In genomic region chr11:32792111-32792947, GRCh38 we compare ENCODE assay signal across 11 cellular contexts. TPM values are rescaled to one million over a fixed set of nuclear protein-coding genes. Genes with fewer than 3 reads are reported as not detected.
DNase-seq lines count a peak whose midpoint lies in the region; ATAC-seq lines count a peak whose summit lies in the region.
"Had no signal": no experiment of that assay in that cellular context is flagged by ENCODE, and none has a peak within 500 bp of the region (broad histone marks: within the 10 kb centered on the region; RNA-seq: fewer than 3 reads in every experiment).

No MANE protein-coding gene starts in this region.

- peaks cover 6% of the 10 kb centered on the region for H3K4me1 Mint-ChIP-seq in activated T-helper 1 cell treated with anti-CD3 and anti-CD28 coated beads, Interleukin-12 subunit alpha, Interleukin-12 subunit beta, Interleukin-2, Interleukin-4 antibody, amounts not matched to agents 30 ng/mL and 10 ng/mL and 1 ng/mL, durations not matched to agents 14 hours and 24 hours and 36 hours (ENCODE audit: low read depth)

- peak; percentile 2 for DNase-seq in dermis blood vessel endothelial cell
- DNase-seq in sciatic nerve (ENCODE audit: low spot score): no peak
- DNase-seq in activated T-helper 1 cell treated with anti-CD3 and anti-CD28 coated beads, Interleukin-12 subunit alpha, Interleukin-12 subunit beta, Interleukin-2, Interleukin-4 antibody, amounts not matched to agents 30 ng/mL and 10 ng/mL and 1 ng/mL, durations not matched to agents 14 hours and 24 hours and 36 hours (ENCODE audit: low spot score): no peak
- DNase-seq in occipital lobe (lab: John Stamatoyannopoulos, UW): no peak
- no peak for DNase-seq in activated naive CD4-positive, alpha-beta T cell treated with Interleukin-2 at 50 U/mL for 16 hours
- no peak for DNase-seq in stimulated activated CD4-positive, alpha-beta T cell treated with anti-CD3 and anti-CD28 coated beads, Interleukin-4, amount 100 ng/mL, for 1 hour
- DNase-seq: NCI-H1436 treated with DMSO at 0.1 percent for 48 hours had no signal

- peaks cover 21% of the 10 kb centered on the region for H3K27me3 Mint-ChIP-seq in activated T-helper 1 cell treated with anti-CD3 and anti-CD28 coated beads, Interleukin-12 subunit alpha, Interleukin-12 subunit beta, Interleukin-2, Interleukin-4 antibody, amounts not matched to agents 30 ng/mL and 10 ng/mL and 1 ng/mL, durations not matched to agents 14 hours and 24 hours and 36 hours (ENCODE audit: insufficient read depth)

- H3K4me3 Mint-ChIP-seq in activated T-helper 1 cell treated with anti-CD3 and anti-CD28 coated beads, Interleukin-12 subunit alpha, Interleukin-12 subunit beta, Interleukin-2, Interleukin-4 antibody, amounts not matched to agents 30 ng/mL and 10 ng/mL and 1 ng/mL, durations not matched to agents 14 hours and 24 hours and 36 hours: no peak overlapping the region

- no peaks in the 10 kb centered on the region for H3K9me3 Mint-ChIP-seq in activated T-helper 1 cell treated with anti-CD3 and anti-CD28 coated beads, Interleukin-12 subunit alpha, Interleukin-12 subunit beta, Interleukin-2, Interleukin-4 antibody, amounts not matched to agents 30 ng/mL and 10 ng/mL and 1 ng/mL, durations not matched to agents 14 hours and 24 hours and 36 hours

- intact Hi-C loops in sciatic nerve (cut with DNase I): no loop called here
- intact Hi-C loops in activated T-helper 1 cell treated with anti-CD3 and anti-CD28 coated beads, Interleukin-12 subunit alpha, Interleukin-12 subunit beta, Interleukin-2, Interleukin-4 antibody, amounts not matched to agents 30 ng/mL and 10 ng/mL and 1 ng/mL, durations not matched to agents 14 hours and 24 hours and 36 hours (cut with micrococcal nuclease): loop anchor here (2.0 to 5.0 kb wide), 2 partner anchors 44 to 350 kb away; no protein-coding TSS in a partner anchor

- H3K36me3 Mint-ChIP-seq in activated T-helper 1 cell treated with anti-CD3 and anti-CD28 coated beads, Interleukin-12 subunit alpha, Interleukin-12 subunit beta, Interleukin-2, Interleukin-4 antibody, amounts not matched to agents 30 ng/mL and 10 ng/mL and 1 ng/mL, durations not matched to agents 14 hours and 24 hours and 36 hours (ENCODE audit: low read depth): no peaks in the 10 kb centered on the region

- ATAC-seq in GM19043 (IDR thresholded peaks at IDR 0.05; ENCODE audit: low read depth, unreplicated experiment): peak; percentile 15
- peak; percentile 26 for ATAC-seq in HG03354 (IDR thresholded peaks at IDR 0.05; ENCODE audit: poor library complexity, severe bottlenecking, unreplicated experiment)
- peak; percentile 13 for ATAC-seq in sciatic nerve

- H3K27ac Mint-ChIP-seq in activated T-helper 1 cell treated with anti-CD3 and anti-CD28 coated beads, Interleukin-12 subunit alpha, Interleukin-12 subunit beta, Interleukin-2, Interleukin-4 antibody, amounts not matched to agents 30 ng/mL and 10 ng/mL and 1 ng/mL, durations not matched to agents 14 hours and 24 hours and 36 hours: no peak overlapping the region

RNA-seq across cellular contexts. Expression of gene CCDC73, which starts 2.1 kb away (rescaled TPM):
- total RNA-seq in dermis blood vessel endothelial cell: 0.09 TPM in 1 of 2 replicates, not detected in the other
- not detected for total RNA-seq in sciatic nerve
- total RNA-seq in activated T-helper 1 cell treated with anti-CD3 and anti-CD28 coated beads, Interleukin-12 subunit alpha, Interleukin-12 subunit beta, Interleukin-2, Interleukin-4 antibody, amounts not matched to agents 30 ng/mL and 10 ng/mL and 1 ng/mL, durations not matched to agents 14 hours and 24 hours and 36 hours: 0.05 TPM in 1 of 2 replicates, not detected in the other
- total RNA-seq in occipital lobe: not detected
- total RNA-seq: lower leg skin, SK-MEL-5 had no signal

RNA-seq across cellular contexts. Expression of gene PRRG4, which starts 37.4 kb away (rescaled TPM):
- total RNA-seq in dermis blood vessel endothelial cell (1.2 and 1.3 TPM in 2 replicates), sciatic nerve (22.9 TPM), occipital lobe (0.16 TPM)
- 0.83 and 0.91 TPM in 2 replicates for total RNA-seq in activated T-helper 1 cell treated with anti-CD3 and anti-CD28 coated beads, Interleukin-12 subunit alpha, Interleukin-12 subunit beta, Interleukin-2, Interleukin-4 antibody, amounts not matched to agents 30 ng/mL and 10 ng/mL and 1 ng/mL, durations not matched to agents 14 hours and 24 hours and 36 hours

Comparison
In these comparisons a context has a peak if more than half of its experiments do, and no peak if none do; other contexts are left out.
1. RNA of gene PRRG4, which starts 37.4 kb away (total RNA-seq): 22.9 TPM in sciatic nerve (single experiment); 1.2 to 1.3 TPM in dermis blood vessel endothelial cell, 0.83 to 0.91 TPM in activated T-helper 1 cell treated with anti-CD3 and anti-CD28 coated beads, Interleukin-12 subunit alpha, Interleukin-12 subunit beta, Interleukin-2, Interleukin-4 antibody, amounts not matched to agents 30 ng/mL and 10 ng/mL and 1 ng/mL, durations not matched to agents 14 hours and 24 hours and 36 hours and 0.16 TPM in occipital lobe (single experiment); every median in the first group is over 10 times any median in the second.
2. Peak in every context shown above with its lines, with median percentiles within 50 percentile points of each other: ATAC-seq.